ENCODE assay signal across 1 cellular context in genomic region chr17:81238815-81239713, GRCh38.
TF ChIP-seq lines count a peak whose summit lies in the region.

Gene NDUFAF8, plus strand, starts transcription at chr17:81239318. Its CDS starts 46 bp downstream, at chr17:81239364.
Gene TEPSIN, minus strand, starts transcription at chr17:81239055. Its CDS starts 22 bp downstream, at chr17:81239033.

TF ChIP-seq in HepG2, 621 proteins besides CTCF, POLR2A, EP300 and RAD21 (continued from another document and continues in another):
- TF ChIP-seq ZNF18 (CRISPR knock-in tag; IDR thresholded peaks at IDR 0.05; ENCODE audit: insufficient replicate concordance) (peak; percentile 80), MTF1 (CRISPR knock-in tag; IDR thresholded peaks at IDR 0.05) (no peak; the same call in 1 of the 2 replicates), HMG20A (CRISPR knock-in tag; IDR thresholded peaks at IDR 0.05; ENCODE audit: borderline replicate concordance) (no peak), RFXAP (CRISPR knock-in tag; IDR thresholded peaks at IDR 0.05; ENCODE audit: borderline replicate concordance) (peak; percentile 39; the same call in 1 of the 2 replicates), FOXO4 (CRISPR knock-in tag; conservative IDR thresholded peaks at IDR 0.05) (no peak), ZBTB21 (CRISPR knock-in tag; IDR thresholded peaks at IDR 0.05) (no peak), SMARCC2 (IDR thresholded peaks at IDR 0.05) (no peak), REL (CRISPR knock-in tag; conservative IDR thresholded peaks at IDR 0.05) (peak; percentile 72; the same call in 1 of the 2 replicates), ZNF30 (CRISPR knock-in tag; IDR thresholded peaks at IDR 0.05) (no peak), ZNF235 (CRISPR knock-in tag; IDR thresholded peaks at IDR 0.05; ENCODE audit: borderline replicate concordance) (peak; percentile 43), CBX2 (IDR thresholded peaks at IDR 0.05; ENCODE audit: low read depth, low read length) (no peak), CBX2 (CRISPR knock-in tag; IDR thresholded peaks at IDR 0.05; ENCODE audit: low read depth) (no peak), THRA (CRISPR knock-in tag; IDR thresholded peaks at IDR 0.05; ENCODE audit: borderline replicate concordance) (no peak), THAP7 (CRISPR knock-in tag; IDR thresholded peaks at IDR 0.05) (0 out of 2 replicates have a peak, but pooled peaks have one; percentile 31), SETDB1 (CRISPR knock-in tag; IDR thresholded peaks at IDR 0.05; ENCODE audit: borderline replicate concordance) (no peak), NFE2 (CRISPR knock-in tag; IDR thresholded peaks at IDR 0.05) (no peak), AKNA (CRISPR knock-in tag; IDR thresholded peaks at IDR 0.05; ENCODE audit: borderline replicate concordance) (no peak), ZNF224 (CRISPR knock-in tag; IDR thresholded peaks at IDR 0.05) (0 out of 2 replicates have a peak, but pooled peaks have one; percentile 44), CBFB (CRISPR knock-in tag; IDR thresholded peaks at IDR 0.05) (peak; percentile 29; the same call in 1 of the 2 replicates), HCFC1 (IDR thresholded peaks at IDR 0.05; ENCODE audit: low read depth, low read length) (peak; percentile 70), NRL (CRISPR knock-in tag; IDR thresholded peaks at IDR 0.05; ENCODE audit: borderline replicate concordance) (no peak; the same call in 1 of the 2 replicates), HES4 (CRISPR knock-in tag; IDR thresholded peaks at IDR 0.05; ENCODE audit: borderline replicate concordance) (peak; percentile 18; the same call in 1 of the 2 replicates), GRHL1 (CRISPR knock-in tag; conservative IDR thresholded peaks at IDR 0.05) (no peak), PAXIP1 (CRISPR knock-in tag; conservative IDR thresholded peaks at IDR 0.05) (peak; percentile 6; the same call in 1 of the 2 replicates), ZNF264 (CRISPR knock-in tag; IDR thresholded peaks at IDR 0.05) (no peak), RORA (CRISPR knock-in tag; IDR thresholded peaks at IDR 0.05) (no peak), AHDC1 (CRISPR knock-in tag; IDR thresholded peaks at IDR 0.05; ENCODE audit: borderline replicate concordance) (no peak), ZSCAN22 (CRISPR knock-in tag; IDR thresholded peaks at IDR 0.05) (no peak), ZNF3 (CRISPR knock-in tag; IDR thresholded peaks at IDR 0.05) (no peak), UBTF (CRISPR knock-in tag; IDR thresholded peaks at IDR 0.05) (peak; percentile 62), IRX3 (CRISPR knock-in tag; IDR thresholded peaks at IDR 0.05; ENCODE audit: borderline replicate concordance, low read depth) (no peak)
